ENCODE assay signal across 38 cellular contexts in the genomic region with DNA sequence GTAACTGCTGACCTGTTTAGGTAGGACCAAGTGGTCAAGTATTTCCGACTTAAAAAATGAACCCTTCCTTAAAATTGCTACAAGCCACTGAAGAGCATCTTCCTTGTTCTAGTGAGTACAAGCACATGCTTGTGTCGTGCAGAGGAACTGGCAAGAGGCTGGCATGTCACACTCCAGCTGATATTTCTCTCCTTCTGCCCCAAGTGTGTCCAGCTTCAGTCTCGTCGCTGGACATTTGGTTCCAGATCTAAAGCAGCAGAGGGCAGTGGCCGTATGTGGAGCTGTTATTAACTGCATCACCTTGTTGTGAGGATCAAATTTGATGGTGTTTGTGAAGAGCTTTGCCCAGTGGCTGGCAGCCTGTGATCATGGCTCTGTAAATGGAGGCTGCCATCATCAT. TPM values are rescaled to one million over a fixed set of nuclear protein-coding genes. Genes with fewer than 3 reads are reported as not detected.
"Had no signal": no experiment of that assay in that cellular context is flagged by ENCODE, and none has a peak within 500 bp of the region (broad histone marks: within the 10 kb centered on the region; RNA-seq: fewer than 3 reads in every experiment).

No MANE protein-coding gene starts in this region.

- H3K9me3 Mint-ChIP-seq: activated CD4-positive, alpha-beta memory T cell treated with anti-CD3 and anti-CD28 coated beads, Interleukin-2, amount 10 ng/mL, durations not matched to agents 7 days and 5 days; activated naive CD4-positive, alpha-beta T cell treated with anti-CD3 and anti-CD28 coated beads, Interleukin-2, amount 10 ng/mL, durations not matched to agents 7 days and 5 days; activated naive CD8-positive, alpha-beta T cell treated with anti-CD3 and anti-CD28 coated beads, Interleukin-2, amount 50 U/mL, for 24 hours had no signal

- DNase-seq: activated CD4-positive, alpha-beta memory T cell treated with anti-CD3 and anti-CD28 coated beads, Interleukin-2, amount 10 ng/mL, durations not matched to agents 7 days and 5 days; activated CD4-positive, alpha-beta T cell treated with anti-CD3 and anti-CD28 coated beads for 1 hour; activated CD4-positive, alpha-beta T cell treated with anti-CD3 and anti-CD28 coated beads for 48 hours; activated CD4-positive, CD25-positive, alpha-beta regulatory T cell; activated CD8-positive, alpha-beta memory T cell treated with anti-CD3 and anti-CD28 coated beads for 24 hours; activated CD8-positive, alpha-beta memory T cell treated with anti-CD3 and anti-CD28 coated beads, Interleukin-2, amount 10 ng/mL, durations not matched to agents 7 days and 5 days; activated CD8-positive, alpha-beta memory T cell treated with anti-CD3 and anti-CD28 coated beads, Interleukin-2, amount 50 U/mL, for 48 hours; activated effector memory CD4-positive, alpha-beta T cell treated with Interleukin-2 at 50 U/mL for 16 hours; activated naive CD4-positive, alpha-beta T cell treated with anti-CD3 and anti-CD28 coated beads, Interleukin-2, amount 10 ng/mL, durations not matched to agents 7 days and 5 days; activated naive CD8-positive, alpha-beta T cell treated with anti-CD3 and anti-CD28 coated beads, Interleukin-2, amount 50 U/mL, for 24 hours; activated T-cell treated with anti-CD3 and anti-CD28 coated beads, Interleukin-2, amount 50 U/mL, for 48 hours; amniotic stem cell; aorta; brain microvascular endothelial cell; central memory CD4-positive, alpha-beta T cell; KG1; MM.1S; MV-4-11; NCI-H1105; NCI-H1417 treated with DMSO at 0.1 percent for 48 hours; NCI-H187 treated with DMSO at 0.1 percent for 48 hours; NCI-H2081; NCI-H2171 treated with DMSO at 0.1 percent for 48 hours; NCI-H2227 treated with DMSO at 0.1 percent for 48 hours; NCI-H446; NCI-H510A treated with DMSO at 0.1 percent for 48 hours; NCI-H526 treated with DMSO at 0.1 percent for 48 hours; NCI-H774; PC-3; Right ventricle myocardium superior; SW 1271; T-helper 1 cell; T-helper 2 cell; T1000; WERI-Rb-1 had no signal

- H3K4me1 Mint-ChIP-seq: activated CD4-positive, alpha-beta memory T cell treated with anti-CD3 and anti-CD28 coated beads, Interleukin-2, amount 10 ng/mL, durations not matched to agents 7 days and 5 days; activated CD8-positive, alpha-beta memory T cell treated with anti-CD3 and anti-CD28 coated beads, Interleukin-2, amount 10 ng/mL, durations not matched to agents 7 days and 5 days; activated naive CD4-positive, alpha-beta T cell treated with anti-CD3 and anti-CD28 coated beads, Interleukin-2, amount 10 ng/mL, durations not matched to agents 7 days and 5 days; activated naive CD8-positive, alpha-beta T cell treated with anti-CD3 and anti-CD28 coated beads, Interleukin-2, amount 50 U/mL, for 24 hours had no signal

- H3K27me3 ChIP-seq: brain microvascular endothelial cell had no signal

- H3K4me3 Mint-ChIP-seq: activated CD4-positive, alpha-beta memory T cell treated with anti-CD3 and anti-CD28 coated beads, Interleukin-2, amount 10 ng/mL, durations not matched to agents 7 days and 5 days; activated CD8-positive, alpha-beta memory T cell treated with anti-CD3 and anti-CD28 coated beads, Interleukin-2, amount 10 ng/mL, durations not matched to agents 7 days and 5 days; activated naive CD4-positive, alpha-beta T cell treated with anti-CD3 and anti-CD28 coated beads, Interleukin-2, amount 10 ng/mL, durations not matched to agents 7 days and 5 days; activated naive CD8-positive, alpha-beta T cell; activated naive CD8-positive, alpha-beta T cell treated with anti-CD3 and anti-CD28 coated beads, Interleukin-2, amount 50 U/mL, for 24 hours had no signal

- H3K27ac Mint-ChIP-seq: activated CD4-positive, alpha-beta memory T cell treated with anti-CD3 and anti-CD28 coated beads, Interleukin-2, amount 10 ng/mL, durations not matched to agents 7 days and 5 days; activated CD8-positive, alpha-beta memory T cell treated with anti-CD3 and anti-CD28 coated beads, Interleukin-2, amount 10 ng/mL, durations not matched to agents 7 days and 5 days; activated naive CD4-positive, alpha-beta T cell treated with anti-CD3 and anti-CD28 coated beads, Interleukin-2, amount 10 ng/mL, durations not matched to agents 7 days and 5 days; activated naive CD8-positive, alpha-beta T cell; activated naive CD8-positive, alpha-beta T cell treated with anti-CD3 and anti-CD28 coated beads, Interleukin-2, amount 50 U/mL, for 24 hours had no signal

- H3K36me3 Mint-ChIP-seq: activated CD8-positive, alpha-beta memory T cell treated with anti-CD3 and anti-CD28 coated beads, Interleukin-2, amount 10 ng/mL, durations not matched to agents 7 days and 5 days; activated naive CD4-positive, alpha-beta T cell treated with anti-CD3 and anti-CD28 coated beads, Interleukin-2, amount 10 ng/mL, durations not matched to agents 7 days and 5 days; activated naive CD8-positive, alpha-beta T cell had no signal

- H3K27me3 Mint-ChIP-seq: activated CD4-positive, alpha-beta memory T cell treated with anti-CD3 and anti-CD28 coated beads, Interleukin-2, amount 10 ng/mL, durations not matched to agents 7 days and 5 days; activated naive CD4-positive, alpha-beta T cell treated with anti-CD3 and anti-CD28 coated beads, Interleukin-2, amount 10 ng/mL, durations not matched to agents 7 days and 5 days; activated naive CD8-positive, alpha-beta T cell; activated naive CD8-positive, alpha-beta T cell treated with anti-CD3 and anti-CD28 coated beads, Interleukin-2, amount 50 U/mL, for 24 hours had no signal

- H3K36me3 ChIP-seq: brain microvascular endothelial cell, WERI-Rb-1 had no signal

RNA-seq across cellular contexts. Expression of gene RBP2, which starts 9.9 kb away (rescaled TPM):
- total RNA-seq: activated CD4-positive, alpha-beta memory T cell treated with anti-CD3 and anti-CD28 coated beads, Interleukin-2, amount 10 ng/mL, durations not matched to agents 7 days and 5 days; activated CD8-positive, alpha-beta memory T cell treated with anti-CD3 and anti-CD28 coated beads, Interleukin-2, amount 10 ng/mL, durations not matched to agents 7 days and 5 days; aorta; cerebellum; LHCN-M2; PC-3; Right ventricle myocardium superior had no signal
